Comparison of ENCODE assay signal across 15 cellular contexts in genomic region chr1:177589166-177589565, GRCh38.
"Had no signal": no experiment of that assay in that cellular context is flagged by ENCODE, and none has a peak within 500 bp of the region (broad histone marks: within the 10 kb centered on the region; RNA-seq: fewer than 3 reads in every experiment).

No MANE protein-coding gene starts in this region.

- H3K36me3 Mint-ChIP-seq: brain had no signal

- H3K4me1 ChIP-seq: right atrium auricular region, uterus had no signal

- H3K9me3 ChIP-seq: neutrophil, right atrium auricular region, thyroid gland, uterus had no signal

- H3K4me3 ChIP-seq: right atrium auricular region, thyroid gland, uterus had no signal

- H3K9me3 Mint-ChIP-seq: brain; dendritic cell treated with granulocyte-macrophage colony-stimulating factor and Interleukin-4, amounts not matched to agents 40 ng/mL and 50 ng/mL, for 4 days had no signal

- ATAC-seq: activated naive CD4-positive, alpha-beta T cell treated with anti-CD3 and anti-CD28 coated beads, Interleukin-2, amount 50 U/mL, for 72 hours had no signal

- H3K4me3 Mint-ChIP-seq: brain; dendritic cell treated with granulocyte-macrophage colony-stimulating factor and Interleukin-4, amounts not matched to agents 40 ng/mL and 50 ng/mL, for 4 days had no signal

- H3K27me3 ChIP-seq: neutrophil, right atrium auricular region, thyroid gland, uterus had no signal

- H3K27ac Mint-ChIP-seq: activated naive CD4-positive, alpha-beta T cell treated with anti-CD3 and anti-CD28 coated beads, Interleukin-2, amount 50 U/mL, for 72 hours; brain; dendritic cell treated with granulocyte-macrophage colony-stimulating factor and Interleukin-4, amounts not matched to agents 40 ng/mL and 50 ng/mL, for 4 days had no signal

- H3K36me3 ChIP-seq: neutrophil, right atrium auricular region, thyroid gland, uterus had no signal

- H3K27me3 Mint-ChIP-seq: brain; dendritic cell treated with granulocyte-macrophage colony-stimulating factor and Interleukin-4, amounts not matched to agents 40 ng/mL and 50 ng/mL, for 4 days had no signal

- DNase-seq: activated CD4-positive, alpha-beta T cell treated with anti-CD3 and anti-CD28 coated beads, Interleukin-2, amount 50 U/mL, for 4 hours; activated CD4-positive, CD25-positive, alpha-beta regulatory T cell treated with anti-CD3 and anti-CD28 coated beads, Interleukin-2, amount 50 U/mL, for 72 hours; activated effector memory CD4-positive, alpha-beta T cell treated with anti-CD3 and anti-CD28 coated beads, Interleukin-2, amount 50 U/mL, for 16 hours; activated T-cell treated with anti-CD3 and anti-CD28 coated beads, Interleukin-2, amount 50 U/mL, for 1 hour; amygdala; hippocampal formation; mesendoderm; small intestine; thyroid gland; uterus had no signal
